Comparison of ENCODE assay signal across 19 cellular contexts in genomic region chr2:240896394-240896793, GRCh38. TPM values are rescaled to one million over a fixed set of nuclear protein-coding genes. Genes with fewer than 3 reads are reported as not detected.
"Had no signal": no experiment of that assay in that cellular context is flagged by ENCODE, and none has a peak within 500 bp of the region (broad histone marks: within the 10 kb centered on the region; RNA-seq: fewer than 3 reads in every experiment).

No MANE protein-coding gene starts in this region.

- H3K27me3 ChIP-seq: ascending aorta, breast epithelium, thyroid gland had no signal

- H3K4me1 Mint-ChIP-seq: activated T-helper 17 cell treated with anti-CD3 and anti-CD28 coated beads, Interleukin-2, amount 50 U/mL, for 72 hours had no signal

- H3K9me3 ChIP-seq: ascending aorta, breast epithelium, esophagus muscularis mucosa, thyroid gland had no signal

- H3K36me3 Mint-ChIP-seq: stimulated activated effector memory CD8-positive, alpha-beta T cell treated with anti-CD3 and anti-CD28 coated beads, Interleukin-12 subunit alpha, Interleukin-12 subunit beta, amount 100 ng/mL, for 72 hours had no signal

- H3K9me3 Mint-ChIP-seq: activated naive CD4-positive, alpha-beta T cell treated with anti-CD3 and anti-CD28 coated beads for 36 hours; activated naive CD8-positive, alpha-beta T cell treated with anti-CD3 and anti-CD28 coated beads, Interleukin-2, amount 50 U/mL, for 24 hours; activated T-helper 17 cell treated with anti-CD3 and anti-CD28 coated beads, Interleukin-2, amount 50 U/mL, for 72 hours; stimulated activated effector memory CD8-positive, alpha-beta T cell treated with anti-CD3 and anti-CD28 coated beads, Interleukin-12 subunit alpha, Interleukin-12 subunit beta, amount 100 ng/mL, for 72 hours; T-helper 2 cell treated with Interferon-gamma antibody and Interleukin-4, amounts not matched to agents 5 μg/mL and 100 μg/mL, for 36 hours had no signal

- H3K27ac Mint-ChIP-seq: activated naive CD4-positive, alpha-beta T cell treated with anti-CD3 and anti-CD28 coated beads for 36 hours; activated naive CD8-positive, alpha-beta T cell treated with anti-CD3 and anti-CD28 coated beads, Interleukin-2, amount 50 U/mL, for 24 hours; activated T-helper 17 cell treated with anti-CD3 and anti-CD28 coated beads, Interleukin-2, amount 50 U/mL, for 72 hours; nephron progenitor cell; stimulated activated effector memory CD8-positive, alpha-beta T cell treated with anti-CD3 and anti-CD28 coated beads, Interleukin-12 subunit alpha, Interleukin-12 subunit beta, amount 100 ng/mL, for 72 hours; T-helper 2 cell treated with Interferon-gamma antibody and Interleukin-4, amounts not matched to agents 5 μg/mL and 100 μg/mL, for 36 hours had no signal

- H3K36me3 ChIP-seq: ascending aorta, breast epithelium, esophagus muscularis mucosa, thyroid gland had no signal

- H3K4me1 ChIP-seq: ascending aorta, breast epithelium had no signal

- DNase-seq: activated naive CD4-positive, alpha-beta T cell treated with anti-CD3 and anti-CD28 coated beads for 36 hours; activated naive CD8-positive, alpha-beta T cell treated with anti-CD3 and anti-CD28 coated beads, Interleukin-2, amount 50 U/mL, for 24 hours; dermis blood vessel endothelial cell; hypothalamus; nephron progenitor cell had no signal

- H3K27ac ChIP-seq: ascending aorta, esophagus muscularis mucosa, thyroid gland had no signal

- ATAC-seq: activated naive CD8-positive, alpha-beta T cell treated with anti-CD3 and anti-CD28 coated beads, Interleukin-2, amount 50 U/mL, for 24 hours; activated T-helper 17 cell treated with anti-CD3 and anti-CD28 coated beads, Interleukin-2, amount 50 U/mL, for 72 hours; stimulated activated effector memory CD8-positive, alpha-beta T cell treated with anti-CD3 and anti-CD28 coated beads, Interleukin-12 subunit alpha, Interleukin-12 subunit beta, amount 100 ng/mL, for 72 hours had no signal

- H3K4me3 Mint-ChIP-seq: activated naive CD4-positive, alpha-beta T cell treated with anti-CD3 and anti-CD28 coated beads for 36 hours; activated naive CD8-positive, alpha-beta T cell treated with anti-CD3 and anti-CD28 coated beads, Interleukin-2, amount 50 U/mL, for 24 hours; activated T-helper 17 cell treated with anti-CD3 and anti-CD28 coated beads, Interleukin-2, amount 50 U/mL, for 72 hours; nephron progenitor cell; stimulated activated effector memory CD8-positive, alpha-beta T cell treated with anti-CD3 and anti-CD28 coated beads, Interleukin-12 subunit alpha, Interleukin-12 subunit beta, amount 100 ng/mL, for 72 hours; T-helper 2 cell treated with Interferon-gamma antibody and Interleukin-4, amounts not matched to agents 5 μg/mL and 100 μg/mL, for 36 hours had no signal

- H3K4me3 ChIP-seq: ascending aorta, breast epithelium, esophagus muscularis mucosa, thyroid gland had no signal

RNA-seq across cellular contexts. Expression of gene MAB21L4, which starts 0.4 kb away (rescaled TPM):
- total RNA-seq: activated CD8-positive, alpha-beta memory T cell treated with anti-CD3 and anti-CD28 coated beads for 36 hours; activated naive CD4-positive, alpha-beta T cell treated with anti-CD3 and anti-CD28 coated beads for 36 hours; activated T-helper 17 cell treated with anti-CD3 and anti-CD28 coated beads, Interleukin-2, amount 50 U/mL, for 72 hours; ascending aorta; cerebellum; dermis blood vessel endothelial cell; fibroblast of villous mesenchyme; glomerular endothelial cell; osteoblast; SK-MEL-5 had no signal

RNA-seq across cellular contexts. Expression of gene CROCC2, which starts 9.7 kb away (rescaled TPM):
- total RNA-seq: activated CD8-positive, alpha-beta memory T cell treated with anti-CD3 and anti-CD28 coated beads for 36 hours; activated naive CD4-positive, alpha-beta T cell treated with anti-CD3 and anti-CD28 coated beads for 36 hours; activated T-helper 17 cell treated with anti-CD3 and anti-CD28 coated beads, Interleukin-2, amount 50 U/mL, for 72 hours; cerebellum; dermis blood vessel endothelial cell; esophagus muscularis mucosa; fibroblast of villous mesenchyme; glomerular endothelial cell; SK-MEL-5; thyroid gland had no signal

RNA-seq across cellular contexts. Expression of gene AGXT, which starts 27.8 kb away (rescaled TPM):
- total RNA-seq: activated CD8-positive, alpha-beta memory T cell treated with anti-CD3 and anti-CD28 coated beads for 36 hours; activated naive CD4-positive, alpha-beta T cell treated with anti-CD3 and anti-CD28 coated beads for 36 hours; activated T-helper 17 cell treated with anti-CD3 and anti-CD28 coated beads, Interleukin-2, amount 50 U/mL, for 72 hours; ascending aorta; cerebellum; dermis blood vessel endothelial cell; esophagus muscularis mucosa; fibroblast of villous mesenchyme; glomerular endothelial cell; lower leg skin; osteoblast; thyroid gland had no signal
